7 cellular contexts compared by ENCODE assay signal in genomic region chr17:45621087-45621486, GRCh38.
DNase-seq lines count a peak whose midpoint lies in the region; ATAC-seq, FAIRE-seq and TF ChIP-seq lines count a peak whose summit lies in the region.
"Not testable (repeated sequence)": the region's sequence is repeated elsewhere in the genome, so short reads cannot be mapped to it uniquely, and the experiment has no call there.

No MANE protein-coding gene starts in this region.

- not testable (repeated sequence) for H3K4me1 ChIP-seq in DOHH2 (ENCODE audit: control insufficient read depth, low read length); OCI-LY7 (ENCODE audit: insufficient read depth, low read length, poor library complexity, severe bottlenecking); K562 (replicated peaks in 1 of 2; ENCODE audit: control insufficient read depth in 2 of 2, insufficient read depth in 2 of 2, low read length in 2 of 2); naive thymus-derived CD4-positive, alpha-beta T cell (ENCODE audit: control insufficient read depth in 2 of 2, insufficient read depth in 2 of 2, low read length in 2 of 2); psoas muscle

- H3K4me2 ChIP-seq in DOHH2 (ENCODE audit: low read length) (0 out of 2 replicates have a peak overlapping the region, but pooled peaks have one; percentile 33), OCI-LY7 (ENCODE audit: low read length) (peak overlapping the region; percentile 50; the same call in 1 of the 2 replicates)
- not testable (repeated sequence) for H3K4me2 ChIP-seq in K562 (ENCODE audit: insufficient read depth, low read length)

- not testable (repeated sequence) for TF ChIP-seq RAD21 in K562 (CRISPR knock-in tag; conservative IDR thresholded peaks at IDR 0.05 in 1 of 2, IDR thresholded peaks at IDR 0.05 in 1 of 2)

- H3K9me3 Mint-ChIP-seq in activated CD8-positive, alpha-beta T cell treated with anti-CD3 and anti-CD28 coated beads, Interleukin-2, amount 10 ng/mL, durations not matched to agents 7 days and 5 days (ENCODE audit: insufficient read depth); naive thymus-derived CD4-positive, alpha-beta T cell: not testable (repeated sequence)

- H3K36me3 Mint-ChIP-seq in activated CD8-positive, alpha-beta T cell treated with anti-CD3 and anti-CD28 coated beads, Interleukin-2, amount 10 ng/mL, durations not matched to agents 7 days and 5 days (ENCODE audit: low read depth); naive thymus-derived CD4-positive, alpha-beta T cell: not testable (repeated sequence)

- CTCF ChIA-PET in OCI-LY7 (lab: Charles Lee; ENCODE audit: unreplicated experiment); activated CD8-positive, alpha-beta T cell treated with anti-CD3 and anti-CD28 coated beads, Interleukin-2, amount 10 ng/mL, durations not matched to agents 7 days and 5 days (lab: Charles Lee); K562 (lab: Yijun Ruan, JAX; ENCODE audit: low intra/inter-chr PET ratio); naive thymus-derived CD4-positive, alpha-beta T cell (lab: Charles Lee): not testable (repeated sequence)

- not testable (repeated sequence) for BruUV-seq in OCI-LY7 (replicated peaks; lab: Mats Ljungman, UMichigan)
- BruUV-seq in K562 (replicated peaks; lab: Mats Ljungman, UMichigan), result TSS peak; percentile 49

- not testable (repeated sequence) for H4K20me1 ChIP-seq in DOHH2 (ENCODE audit: control insufficient read depth, insufficient read depth, low read depth, low read length); OCI-LY7 (ENCODE audit: insufficient read depth, low read length); K562 (replicated peaks; ENCODE audit: control insufficient read depth, insufficient read depth, low read length)

- 75% methylated on average over 5 of the region's 9 CpGs for WGBS in K562 (ENCODE audit: insufficient coverage, low coverage, missing lambda C conversion rate)
- WGBS in psoas muscle, 3 donors, result 34 to 39% (median 38%) methylated on average over 6 to 7 of the region's 9 CpGs

- not testable (repeated sequence) for H3K36me3 ChIP-seq in DOHH2 (ENCODE audit: control insufficient read depth, low read length); OCI-LY7 (ENCODE audit: insufficient read depth, low read length); K562 (ENCODE audit: control insufficient read depth, insufficient read depth, low read length); naive thymus-derived CD4-positive, alpha-beta T cell (ENCODE audit: control insufficient read depth in 2 of 3, insufficient read depth in 3 of 3, low read length in 3 of 3); psoas muscle (ENCODE audit: insufficient read depth in 1 of 2, low read depth in 1 of 2)

- H3K9me2 ChIP-seq in DOHH2 (replicated peaks; ENCODE audit: control insufficient read depth, low read length); OCI-LY7 (ENCODE audit: insufficient read depth, low read length): not testable (repeated sequence)

- H3K9me1 ChIP-seq in K562 (ENCODE audit: control insufficient read depth, insufficient read depth, low read length), result not testable (repeated sequence)

- in situ Hi-C loops in K562 (cut with MboI), result not testable (repeated sequence)

- H3K27me3 Mint-ChIP-seq in activated CD8-positive, alpha-beta T cell treated with anti-CD3 and anti-CD28 coated beads, Interleukin-2, amount 10 ng/mL, durations not matched to agents 7 days and 5 days (ENCODE audit: low read depth); naive thymus-derived CD4-positive, alpha-beta T cell: not testable (repeated sequence)

- not testable (repeated sequence) for TF ChIP-seq CTCF in DOHH2 (IDR thresholded peaks at IDR 0.05; ENCODE audit: low read depth, low read length, poor library complexity, severe bottlenecking); OCI-LY7 (conservative IDR thresholded peaks at IDR 0.05; ENCODE audit: low read length); K562 (IDR thresholded peaks at IDR 0.05 in 2 of 3, conservative IDR thresholded peaks at IDR 0.05 in 1 of 3; ENCODE audit: insufficient read depth in 2 of 3, low read depth in 1 of 3, low read length in 3 of 3); fibroblast of villous mesenchyme (IDR thresholded peaks at IDR 0.05; ENCODE audit: insufficient read depth, low read depth, low read length); psoas muscle (IDR thresholded peaks at IDR 0.05)

- not testable (repeated sequence) for H3K27me3 ChIP-seq in DOHH2 (ENCODE audit: control insufficient read depth, low read length); K562 (ENCODE audit: control insufficient read depth in 2 of 2, insufficient read depth in 2 of 2, low read length in 2 of 2); naive thymus-derived CD4-positive, alpha-beta T cell (ENCODE audit: control insufficient read depth in 2 of 2, insufficient read depth in 2 of 2, low read length in 2 of 2); psoas muscle (ENCODE audit: insufficient read depth in 3 of 3, low read length in 2 of 3)

- H3K9ac ChIP-seq in K562 (ENCODE audit: insufficient read depth in 1 of 2, low read depth in 2 of 2, low read length in 2 of 2), result not testable (repeated sequence)

- intact Hi-C loops in OCI-LY7 (cut with micrococcal nuclease; ENCODE audit: unreplicated experiment); K562 (cut with micrococcal nuclease); naive thymus-derived CD4-positive, alpha-beta T cell (cut with micrococcal nuclease); psoas muscle (cut with DNase I): not testable (repeated sequence)

- not testable (repeated sequence) for ATAC-seq in activated CD8-positive, alpha-beta T cell treated with anti-CD3 and anti-CD28 coated beads, Interleukin-2, amount 10 ng/mL, durations not matched to agents 7 days and 5 days; K562; naive thymus-derived CD4-positive, alpha-beta T cell; psoas muscle

- not testable (repeated sequence) for H3K27ac ChIP-seq in DOHH2 (ENCODE audit: low read depth, low read length); OCI-LY7 (ENCODE audit: low read depth, low read length, poor library complexity, severe bottlenecking); K562 (ENCODE audit: extremely low read depth, low read depth, low read length); naive thymus-derived CD4-positive, alpha-beta T cell (ENCODE audit: low read depth, low read length); psoas muscle

- H3K4me3 ChIP-seq in DOHH2 (ENCODE audit: low read length), result peak overlapping the region; percentile 24; the same call in 1 of the 2 replicates
- peak overlapping the region; percentile 49 for H3K4me3 ChIP-seq in OCI-LY7 (ENCODE audit: low read depth, low read length, poor library complexity, severe bottlenecking)
- not testable (repeated sequence) for H3K4me3 ChIP-seq in K562; naive thymus-derived CD4-positive, alpha-beta T cell (ENCODE audit: low read length)
- H3K4me3 ChIP-seq in fibroblast of villous mesenchyme (ENCODE audit: low read depth, low read length), result peak overlapping the region; percentile 47
- H3K4me3 ChIP-seq in psoas muscle, result peak overlapping the region; percentile 30

- POLR2A ChIA-PET in OCI-LY7 (lab: Charles Lee); activated CD8-positive, alpha-beta T cell treated with anti-CD3 and anti-CD28 coated beads, Interleukin-2, amount 10 ng/mL, durations not matched to agents 7 days and 5 days (lab: Charles Lee); K562 (lab: Yijun Ruan, JAX); naive thymus-derived CD4-positive, alpha-beta T cell (lab: Charles Lee): not testable (repeated sequence)

- H3K4me1 Mint-ChIP-seq in activated CD8-positive, alpha-beta T cell treated with anti-CD3 and anti-CD28 coated beads, Interleukin-2, amount 10 ng/mL, durations not matched to agents 7 days and 5 days (ENCODE audit: low read depth), result not testable (repeated sequence)
- H3K4me1 Mint-ChIP-seq in naive thymus-derived CD4-positive, alpha-beta T cell, result peaks cover 0 to 10% (median 4%) of the 10 kb centered on the region in 7 donors

- not testable (repeated sequence) for H3K9me3 ChIP-seq in DOHH2 (ENCODE audit: control insufficient read depth, insufficient read depth, low read length); OCI-LY7 (ENCODE audit: low read length); K562 (replicated peaks; ENCODE audit: control insufficient read depth, insufficient read depth, low read depth, low read length); naive thymus-derived CD4-positive, alpha-beta T cell (ENCODE audit: control insufficient read depth in 2 of 3, low read length in 3 of 3); psoas muscle

- H3F3A ChIP-seq in DOHH2 (ENCODE audit: control insufficient read depth, insufficient read depth), result not testable (repeated sequence)

- H3K79me2 ChIP-seq in DOHH2 (ENCODE audit: control insufficient read depth, low read length); OCI-LY7 (ENCODE audit: insufficient read depth, low read depth, low read length); K562 (ENCODE audit: control insufficient read depth, insufficient read depth, low read length): not testable (repeated sequence)

- not testable (repeated sequence) for H3K27ac Mint-ChIP-seq in activated CD8-positive, alpha-beta T cell treated with anti-CD3 and anti-CD28 coated beads, Interleukin-2, amount 10 ng/mL, durations not matched to agents 7 days and 5 days; naive thymus-derived CD4-positive, alpha-beta T cell

- not testable (repeated sequence) for DNase-seq in OCI-LY7 (ENCODE audit: low spot score); activated CD8-positive, alpha-beta T cell treated with anti-CD3 and anti-CD28 coated beads, Interleukin-2, amount 10 ng/mL, durations not matched to agents 7 days and 5 days; K562 (ENCODE audit: extremely low read depth in 1 of 4, low spot score in 3 of 4); fibroblast of villous mesenchyme (ENCODE audit: low read depth); naive thymus-derived CD4-positive, alpha-beta T cell; psoas muscle

- not testable (repeated sequence) for TF ChIP-seq EP300 in K562 (IDR thresholded peaks at IDR 0.05; ENCODE audit: low read length)

- H2AFZ ChIP-seq in OCI-LY7 (ENCODE audit: low read length); K562 (ENCODE audit: low read depth, low read length): not testable (repeated sequence)

- peak overlapping the region; percentile 31 for H3K4me3 Mint-ChIP-seq in activated CD8-positive, alpha-beta T cell treated with anti-CD3 and anti-CD28 coated beads, Interleukin-2, amount 10 ng/mL, durations not matched to agents 7 days and 5 days
- peak overlapping the region in 7 of 10 donors; percentile 36 to 60 (median 46) for H3K4me3 Mint-ChIP-seq in naive thymus-derived CD4-positive, alpha-beta T cell

- not testable (repeated sequence) for FAIRE-seq in K562 (lab: Jason Lieb, UNC)

- not testable (repeated sequence) for TF ChIP-seq POLR2A in K562 (conservative IDR thresholded peaks at IDR 0.05)
